In genomic region chr1:167109125-167109524, GRCh38 we compare ENCODE assay signal across 10 cellular contexts. TPM values are rescaled to one million over a fixed set of nuclear protein-coding genes. Genes with fewer than 3 reads are reported as not detected.
A peak's percentile ranks its signal among the peaks of the same experiment; 100 is the strongest.
DNase-seq lines count a peak whose midpoint lies in the region; ATAC-seq, FAIRE-seq and TF ChIP-seq lines count a peak whose summit lies in the region.
"Had no signal": no experiment of that assay in that cellular context is flagged by ENCODE, and none has a peak within 500 bp of the region (broad histone marks: within the 10 kb centered on the region; RNA-seq: fewer than 3 reads in every experiment).

No MANE protein-coding gene starts in this region.

- no peaks in the 10 kb centered on the region for H3K79me1 ChIP-seq in H1 (ENCODE audit: low read depth, low read length)

- no peak overlapping the region for H3K56ac ChIP-seq in H1 (replicated peaks; ENCODE audit: insufficient read length, low read depth, low read length)

- DNase-seq in A172 (ENCODE audit: low spot score) (peak; percentile 40), DMS153 treated with DMSO at 0.1 percent for 48 hours (lab: John Stamatoyannopoulos, UW; ENCODE audit: unreplicated experiment) (peak; percentile 23), NCI-H2081 treated with DMSO at 0.1 percent for 48 hours (lab: John Stamatoyannopoulos, UW) (peak; percentile 74), H1 (ENCODE audit: low read depth in 1 of 2, low spot score in 2 of 2) (no peak), MG63 (no peak), NCI-H2171 (lab: John Stamatoyannopoulos, UW) (no peak), esophagus muscularis mucosa (ENCODE audit: extremely low spot score) (no peak)
- DNase-seq: glutamatergic neuron had no signal

- H3K27ac ChIP-seq in H1 (ENCODE audit: low read depth, low read length) (no peak overlapping the region), esophagus muscularis mucosa (replicated peaks in 1 of 4) (no peak overlapping the region)

- intact Hi-C loops in esophagus muscularis mucosa (cut with DNase I): no loop called here

- no peak overlapping the region; the same call in 1 of the 2 replicates for H2BK15ac ChIP-seq in H1 (ENCODE audit: low read length)

- ATAC-seq in HG02763 (IDR thresholded peaks at IDR 0.05; ENCODE audit: unreplicated experiment): no peak

- CTCF ChIA-PET in H1 (lab: Charles Lee; ENCODE audit: partially characterized antibody): interaction anchor here (0.9 to 1.7 kb wide), 8 partner anchors 10 to 88 kb away, joined by 3 to 5 read pairs (median 3); no protein-coding TSS in a partner anchor

- no peaks in the 10 kb centered on the region for H3K79me2 ChIP-seq in H1 (ENCODE audit: control insufficient read depth in 1 of 2, insufficient read depth in 2 of 2, low read length in 2 of 2)

- H3K4me1 ChIP-seq in H1 (replicated peaks in 1 of 4; ENCODE audit: control insufficient read depth in 3 of 4, insufficient read depth in 4 of 4, low read length in 3 of 4) (peaks cover 0 to 11% (median 2%) of the 10 kb centered on the region in 4 experiments; a peak in 4 of 7 replicates), esophagus muscularis mucosa (peaks cover 0 to 16% (median 0%) of the 10 kb centered on the region in 4 donors)

- H2BK120ac ChIP-seq in H1 (replicated peaks; ENCODE audit: low read depth, low read length): no peak overlapping the region

- peak overlapping the region; percentile 39; the same call in 1 of the 2 replicates for H3K18ac ChIP-seq in H1 (ENCODE audit: extremely low read depth, low read length)

- H2BK20ac ChIP-seq in H1 (ENCODE audit: low read length): no peak overlapping the region

- H4K8ac ChIP-seq in H1 (ENCODE audit: extremely low read depth, insufficient read depth, low read length): peak overlapping the region; percentile 35; the same call in 1 of the 2 replicates

- H3K9ac ChIP-seq in H1 (replicated peaks in 1 of 4; ENCODE audit: extremely low read depth in 1 of 4, low read depth in 3 of 4, low read length in 3 of 4): no peak overlapping the region

- no peak overlapping the region for H4K5ac ChIP-seq in H1 (ENCODE audit: insufficient read length, low read depth, low read length)

- POLR2A ChIA-PET in H1 (lab: Charles Lee; ENCODE audit: partially characterized antibody): interaction anchor here (1.3 to 2.3 kb wide), 3 partner anchors 12 to 111 kb away, joined by 3 to 7 read pairs (median 5); partner anchors contain the start of gene POU2F1

- no peak overlapping the region for H2BK5ac ChIP-seq in H1 (ENCODE audit: low read depth, low read length)

- no peak for TF ChIP-seq RAD21 in H1 (IDR thresholded peaks at IDR 0.05 in 1 of 2, conservative IDR thresholded peaks at IDR 0.05 in 1 of 2; ENCODE audit: low read depth in 2 of 2, low read length in 2 of 2)

- no peaks in the 10 kb centered on the region for H3K23me2 ChIP-seq in H1 (ENCODE audit: low read depth, low read length)

- WGBS in H1 (ENCODE audit: extremely low coverage in 1 of 2, insufficient coverage in 1 of 2, insufficient read length in 1 of 2, insufficient replicate concordance in 2 of 2, low coverage in 1 of 2, low lambda C conversion rate in 2 of 2, missing lambda C conversion rate in 1 of 2), 2 experiments: 95% methylated on average over 2 of the region's 2 CpGs; no CpG with 5 or more reads in 1 of the 2 experiments
- WGBS in esophagus muscularis mucosa: 75% methylated on average over 2 of the region's 2 CpGs

- H3K14ac ChIP-seq in H1 (ENCODE audit: insufficient read length): no peak overlapping the region

- no peaks in the 10 kb centered on the region for H4K20me1 ChIP-seq in H1 (replicated peaks in 1 of 2; ENCODE audit: control insufficient read depth in 1 of 2, insufficient read depth in 2 of 2, low read length in 2 of 2)

- TF ChIP-seq EP300 in H1 (IDR thresholded peaks at IDR 0.05; ENCODE audit: borderline replicate concordance in 1 of 2, low read depth in 2 of 2, low read length in 2 of 2): no peak
- TF ChIP-seq EP300 in esophagus muscularis mucosa (IDR thresholded peaks at IDR 0.05): no peak

- H2AK5ac ChIP-seq in H1 (ENCODE audit: low read depth, low read length): no peak overlapping the region

- no peak overlapping the region for H2BK12ac ChIP-seq in H1 (ENCODE audit: low read depth, low read length)

- no peak overlapping the region for H4K91ac ChIP-seq in H1 (replicated peaks; ENCODE audit: insufficient read length, low read length)

- H3K4me3 ChIP-seq in H1 (ENCODE audit: extremely low read depth in 1 of 4, insufficient read depth in 2 of 4, low read depth in 3 of 4, low read length in 4 of 4) (no peak overlapping the region), MG63 (no peak overlapping the region), esophagus muscularis mucosa (no peak overlapping the region)

- H3K23ac ChIP-seq in H1 (ENCODE audit: insufficient read length): no peak overlapping the region

- TF ChIP-seq CTCF in H1 (IDR thresholded peaks at IDR 0.05; ENCODE audit: control extremely low read depth in 1 of 3, insufficient read depth in 1 of 3, low read depth in 1 of 3, low read length in 3 of 3) (no peak), esophagus muscularis mucosa (IDR thresholded peaks at IDR 0.05) (no peak)

- H3K9me3 ChIP-seq in H1 (ENCODE audit: insufficient read depth in 2 of 2, low read depth in 1 of 2, low read length in 1 of 2): no peaks in the 10 kb centered on the region
- no peaks in the 10 kb centered on the region for H3K9me3 ChIP-seq in MG63
- peaks cover 0 to 5% (median 0%) of the 10 kb centered on the region in 4 donors for H3K9me3 ChIP-seq in esophagus muscularis mucosa

- FAIRE-seq in H1 (lab: Jason Lieb, UNC): no peak

- H3K4me2 ChIP-seq in H1 (ENCODE audit: insufficient read depth in 1 of 2, low read depth in 2 of 2, low read length in 2 of 2): no peak overlapping the region

- H3K4ac ChIP-seq in H1 (replicated peaks; ENCODE audit: insufficient read length, low read depth, low read length): no peak overlapping the region

- no peaks in the 10 kb centered on the region for H3K27me3 ChIP-seq in H1 (replicated peaks in 1 of 4; ENCODE audit: control insufficient read depth in 3 of 4, extremely low read depth in 1 of 4, insufficient read depth in 3 of 4, low read length in 3 of 4)
- H3K27me3 ChIP-seq in MG63: no peaks in the 10 kb centered on the region; the same call in 1 of the 2 replicates
- no peaks in the 10 kb centered on the region for H3K27me3 ChIP-seq in esophagus muscularis mucosa

- H3K36me3 ChIP-seq in H1 (ENCODE audit: control insufficient read depth in 2 of 4, insufficient read depth in 4 of 4, low read length in 3 of 4): no peaks in the 10 kb centered on the region
- no peaks in the 10 kb centered on the region for H3K36me3 ChIP-seq in MG63
- H3K36me3 ChIP-seq in esophagus muscularis mucosa: peaks cover 0 to 5% (median 0%) of the 10 kb centered on the region in 4 donors

- TF ChIP-seq POLR2A in H1 (IDR thresholded peaks at IDR 0.05; ENCODE audit: control extremely low read depth in 1 of 2, low read depth in 2 of 2, low read length in 2 of 2) (no peak), esophagus muscularis mucosa (IDR thresholded peaks at IDR 0.05; ENCODE audit: low read depth) (no peak)

- H2AFZ ChIP-seq in H1 (ENCODE audit: low read length): no peak overlapping the region

TF ChIP-seq in H1, 55 proteins besides CTCF, POLR2A, EP300 and RAD21 (continues in another document):
- TF ChIP-seq ATF2 (IDR thresholded peaks at IDR 0.05; ENCODE audit: low read length) (no peak), CHD1 (IDR thresholded peaks at IDR 0.05; ENCODE audit: low read depth, low read length) (no peak), ASH2L (IDR thresholded peaks at IDR 0.05; ENCODE audit: low read length) (no peak), SUZ12 (IDR thresholded peaks at IDR 0.05; ENCODE audit: low read length) (no peak), KDM4A (IDR thresholded peaks at IDR 0.05; ENCODE audit: low read depth, low read length, severe bottlenecking) (no peak), EZH2 (IDR thresholded peaks at IDR 0.05; ENCODE audit: low read depth, low read length, severe bottlenecking) (no peak)

RNA-seq across cellular contexts. Expression of gene STYXL2, which starts 15.2 kb away (rescaled TPM):
- not detected in 2 replicates for total RNA-seq in A172 (2014; rRNA removed; shearing (Covaris generic))
- total RNA-seq in H1 (2021; fragmentation: NEBNext Ultra II Directional; extraction: Animal tissue kit (Norgen Biotek cat#: 25700)): 0.22 and 0.34 TPM in 2 replicates
- 0.09 and 0.14 TPM in 2 replicates for polyA plus RNA-seq in H1 (2011; rRNA removed)
- polyA plus RNA-seq in H1 (2011; cell fraction: cytosol; rRNA removed): 0.18 TPM
- polyA plus RNA-seq in H1 (2011; cell fraction: nucleus; rRNA removed): 0.26 TPM
- polyA plus RNA-seq in H1 (2012, experiment 1 of 2): 0.37 to 0.55 TPM (median 0.52 TPM) in 4 replicates
- polyA plus RNA-seq in H1 (2012, experiment 2 of 2): 0.04 TPM
- 0.10 TPM for polyA plus RNA-seq in H1 (2013, experiment 1 of 2)
- 0.11 TPM for polyA plus RNA-seq in H1 (2013, experiment 2 of 2)
- polyA minus RNA-seq in H1 (2011; rRNA and poly(A)+ RNA removed): 0.15 and 0.47 TPM in 2 replicates
- 1.1 TPM for polyA minus RNA-seq in H1 (2011; cell fraction: cytosol; rRNA and poly(A)+ RNA removed)
- 0.10 TPM for polyA minus RNA-seq in H1 (2011; cell fraction: nucleus; rRNA and poly(A)+ RNA removed)
- 0.07 TPM in 1 of 2 replicates, not detected in the other for total RNA-seq in MG63 (2014; rRNA removed; shearing (Covaris generic); ENCODE audit: low replicate concordance)
- under 1 TPM in 2 of 4 donors, not detected in 2; 0.32 to 0.46 TPM for total RNA-seq in esophagus muscularis mucosa
- polyA plus RNA-seq: IgD-negative memory B cell had no signal

RNA-seq across cellular contexts. Expression of gene GPA33, which starts 18.9 kb away (rescaled TPM):
- 0.24 TPM in 1 of 2 replicates, not detected in the other for total RNA-seq in A172 (2014; rRNA removed; shearing (Covaris generic))
- 0.11 and 0.19 TPM in 2 replicates for total RNA-seq in H1 (2021; fragmentation: NEBNext Ultra II Directional; extraction: Animal tissue kit (Norgen Biotek cat#: 25700))
- 0.67 and 0.74 TPM in 2 replicates for polyA plus RNA-seq in H1 (2011; rRNA removed)
- 0.61 TPM for polyA plus RNA-seq in H1 (2011; cell fraction: cytosol; rRNA removed)
- 1.5 TPM for polyA plus RNA-seq in H1 (2011; cell fraction: nucleus; rRNA removed)
- 0.29 to 0.38 TPM (median 0.34 TPM) in 4 replicates for polyA plus RNA-seq in H1 (2012, experiment 1 of 2)
- polyA plus RNA-seq in H1 (2012, experiment 2 of 2): 0.35 TPM
- 0.22 TPM for polyA plus RNA-seq in H1 (2013, experiment 1 of 2)
- polyA plus RNA-seq in H1 (2013, experiment 2 of 2): 0.28 TPM
- polyA minus RNA-seq in H1 (2011; rRNA and poly(A)+ RNA removed): 0.28 and 0.85 TPM in 2 replicates
- 2.0 TPM for polyA minus RNA-seq in H1 (2011; cell fraction: cytosol; rRNA and poly(A)+ RNA removed)
- 0.80 TPM for polyA minus RNA-seq in H1 (2011; cell fraction: nucleus; rRNA and poly(A)+ RNA removed)
- not detected in 2 replicates for total RNA-seq in MG63 (2014; rRNA removed; shearing (Covaris generic); ENCODE audit: low replicate concordance)
- total RNA-seq in esophagus muscularis mucosa: under 1 TPM in 1 of 4 donors, not detected in 3; 0.57 TPM

Comparison
In these comparisons a context has a peak if more than half of its experiments do, and no peak if none do; other contexts are left out.
1. DNase-seq: peak in A172 (single experiment), DMS153 treated with DMSO at 0.1 percent for 48 hours (single experiment) and NCI-H2081 treated with DMSO at 0.1 percent for 48 hours (single experiment); none in H1 (0 of 2), MG63 (single experiment), NCI-H2171 (single experiment) and esophagus muscularis mucosa (single experiment).